In the genomic region with DNA sequence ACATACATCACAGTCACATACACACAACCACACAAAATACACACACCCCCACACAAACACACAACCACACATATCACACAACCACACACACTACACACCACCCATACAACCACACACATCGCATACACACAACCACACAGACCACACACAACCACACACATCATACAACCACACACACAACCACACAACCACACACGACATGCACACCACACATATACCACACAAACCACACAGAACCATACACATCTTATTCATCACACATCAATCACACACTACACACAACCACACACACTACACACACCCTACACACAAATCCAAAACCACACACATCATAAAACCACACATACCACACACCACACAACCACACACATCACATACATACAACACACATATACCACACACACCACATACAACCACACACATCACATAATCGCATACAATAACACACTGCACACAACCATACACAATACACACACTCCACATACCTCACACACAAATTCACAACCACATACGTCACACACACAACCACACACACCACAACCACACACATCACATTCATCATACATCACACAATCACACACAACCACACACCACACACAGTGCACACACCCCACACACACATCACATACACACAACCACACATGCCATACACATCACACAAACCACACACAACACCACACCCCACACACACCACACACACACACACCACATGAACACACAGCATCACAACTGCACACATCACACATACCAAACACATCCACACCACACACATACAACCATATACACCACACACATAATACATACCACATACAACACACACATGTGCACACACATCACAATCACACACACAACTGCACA, we compare ENCODE assay signal across 1 cellular context.
TF ChIP-seq lines count a peak whose summit lies in the region.

No MANE protein-coding gene starts in this region.

TF ChIP-seq in K562, 482 proteins besides CTCF, POLR2A, EP300 and RAD21 (continued from another document and continues in another):
- TF ChIP-seq, protein P1, sequence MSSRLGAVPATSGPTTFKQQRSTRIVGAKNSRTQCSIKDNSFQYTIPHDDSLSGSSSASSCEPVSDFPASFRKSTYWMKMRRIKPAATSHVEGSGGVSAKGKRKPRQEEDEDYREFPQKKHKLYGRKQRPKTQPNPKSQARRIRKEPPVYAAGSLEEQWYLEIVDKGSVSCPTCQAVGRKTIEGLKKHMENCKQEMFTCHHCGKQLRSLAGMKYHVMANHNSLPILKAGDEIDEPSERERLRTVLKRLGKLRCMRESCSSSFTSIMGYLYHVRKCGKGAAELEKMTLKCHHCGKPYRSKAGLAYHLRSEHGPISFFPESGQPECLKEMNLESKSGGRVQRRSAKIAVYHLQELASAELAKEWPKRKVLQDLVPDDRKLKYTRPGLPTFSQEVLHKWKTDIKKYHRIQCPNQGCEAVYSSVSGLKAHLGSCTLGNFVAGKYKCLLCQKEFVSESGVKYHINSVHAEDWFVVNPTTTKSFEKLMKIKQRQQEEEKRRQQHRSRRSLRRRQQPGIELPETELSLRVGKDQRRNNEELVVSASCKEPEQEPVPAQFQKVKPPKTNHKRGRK (tag; IDR thresholded peaks at IDR 0.05): no peak
- TF ChIP-seq, protein P2, sequence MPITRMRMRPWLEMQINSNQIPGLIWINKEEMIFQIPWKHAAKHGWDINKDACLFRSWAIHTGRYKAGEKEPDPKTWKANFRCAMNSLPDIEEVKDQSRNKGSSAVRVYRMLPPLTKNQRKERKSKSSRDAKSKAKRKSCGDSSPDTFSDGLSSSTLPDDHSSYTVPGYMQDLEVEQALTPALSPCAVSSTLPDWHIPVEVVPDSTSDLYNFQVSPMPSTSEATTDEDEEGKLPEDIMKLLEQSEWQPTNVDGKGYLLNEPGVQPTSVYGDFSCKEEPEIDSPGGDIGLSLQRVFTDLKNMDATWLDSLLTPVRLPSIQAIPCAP (CRISPR knock-in tag; IDR thresholded peaks at IDR 0.05; ENCODE audit: borderline replicate concordance): no peak
- TF ChIP-seq ZFP30 (CRISPR knock-in tag; IDR thresholded peaks at IDR 0.05; ENCODE audit: borderline replicate concordance) (no peak), ZC3H11A (IDR thresholded peaks at IDR 0.05; ENCODE audit: low read depth, low read length) (no peak), FIP1L1 (IDR thresholded peaks at IDR 0.05; ENCODE audit: low read depth, low read length, poor library complexity, severe bottlenecking) (no peak), PCBP2 (IDR thresholded peaks at IDR 0.05; ENCODE audit: low read depth, low read length, poor library complexity, severe bottlenecking) (no peak), ZFX (CRISPR knock-in tag; IDR thresholded peaks at IDR 0.05) (no peak), KDM1A (IDR thresholded peaks at IDR 0.05) (peak in 1 of 2 experiments; percentile 75; a peak in 2 of 4 replicates), GATA2 (CRISPR knock-in tag; IDR thresholded peaks at IDR 0.05) (peak; percentile 6), HCFC1 (IDR thresholded peaks at IDR 0.05; ENCODE audit: low read depth, low read length) (no peak), PCBP1 (IDR thresholded peaks at IDR 0.05; ENCODE audit: low read depth, low read length, poor library complexity, severe bottlenecking) (no peak), SIX5 (IDR thresholded peaks at IDR 0.05; ENCODE audit: borderline replicate concordance in 1 of 2, insufficient read depth in 1 of 2, low read depth in 1 of 2, low read length in 2 of 2) (no peak), ZKSCAN8 (CRISPR knock-in tag; IDR thresholded peaks at IDR 0.05) (no peak), CHD4 (IDR thresholded peaks at IDR 0.05; ENCODE audit: insufficient read depth, insufficient replicate concordance, low read depth, low read length, poor library complexity, severe bottlenecking) (peak; percentile 93), HDAC6 (IDR thresholded peaks at IDR 0.05; ENCODE audit: low read depth, low read length) (no peak), KLF6 (CRISPR knock-in tag; IDR thresholded peaks at IDR 0.05; ENCODE audit: borderline replicate concordance) (no peak), CBX5 (IDR thresholded peaks at IDR 0.05; ENCODE audit: borderline replicate concordance, low read depth) (no peak), SIN3B (IDR thresholded peaks at IDR 0.05; ENCODE audit: low read depth) (no peak), TFAM (CRISPR knock-in tag; conservative IDR thresholded peaks at IDR 0.05) (no peak), POU5F1 (IDR thresholded peaks at IDR 0.05; ENCODE audit: borderline replicate concordance, low read depth, low read length, partially characterized antibody) (no peak), SRF (CRISPR knock-in tag; IDR thresholded peaks at IDR 0.05) (no peak), C11orf30 (IDR thresholded peaks at IDR 0.05; ENCODE audit: low read depth) (0 out of 2 replicates have a peak, but pooled peaks have one; percentile 10), ZNF445 (CRISPR knock-in tag; IDR thresholded peaks at IDR 0.05; ENCODE audit: low read depth) (no peak), ELF2 (CRISPR knock-in tag; IDR thresholded peaks at IDR 0.05) (no peak), SMARCC2 (IDR thresholded peaks at IDR 0.05; ENCODE audit: low read depth) (no peak)
- TF ChIP-seq, protein P3, sequence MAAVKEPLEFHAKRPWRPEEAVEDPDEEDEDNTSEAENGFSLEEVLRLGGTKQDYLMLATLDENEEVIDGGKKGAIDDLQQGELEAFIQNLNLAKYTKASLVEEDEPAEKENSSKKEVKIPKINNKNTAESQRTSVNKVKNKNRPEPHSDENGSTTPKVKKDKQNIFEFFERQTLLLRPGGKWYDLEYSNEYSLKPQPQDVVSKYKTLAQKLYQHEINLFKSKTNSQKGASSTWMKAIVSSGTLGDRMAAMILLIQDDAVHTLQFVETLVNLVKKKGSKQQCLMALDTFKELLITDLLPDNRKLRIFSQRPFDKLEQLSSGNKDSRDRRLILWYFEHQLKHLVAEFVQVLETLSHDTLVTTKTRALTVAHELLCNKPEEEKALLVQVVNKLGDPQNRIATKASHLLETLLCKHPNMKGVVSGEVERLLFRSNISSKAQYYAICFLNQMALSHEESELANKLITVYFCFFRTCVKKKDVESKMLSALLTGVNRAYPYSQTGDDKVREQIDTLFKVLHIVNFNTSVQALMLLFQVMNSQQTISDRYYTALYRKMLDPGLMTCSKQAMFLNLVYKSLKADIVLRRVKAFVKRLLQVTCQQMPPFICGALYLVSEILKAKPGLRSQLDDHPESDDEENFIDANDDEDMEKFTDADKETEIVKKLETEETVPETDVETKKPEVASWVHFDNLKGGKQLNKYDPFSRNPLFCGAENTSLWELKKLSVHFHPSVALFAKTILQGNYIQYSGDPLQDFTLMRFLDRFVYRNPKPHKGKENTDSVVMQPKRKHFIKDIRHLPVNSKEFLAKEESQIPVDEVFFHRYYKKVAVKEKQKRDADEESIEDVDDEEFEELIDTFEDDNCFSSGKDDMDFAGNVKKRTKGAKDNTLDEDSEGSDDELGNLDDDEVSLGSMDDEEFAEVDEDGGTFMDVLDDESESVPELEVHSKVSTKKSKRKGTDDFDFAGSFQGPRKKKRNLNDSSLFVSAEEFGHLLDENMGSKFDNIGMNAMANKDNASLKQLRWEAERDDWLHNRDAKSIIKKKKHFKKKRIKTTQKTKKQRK (IDR thresholded peaks at IDR 0.05; ENCODE audit: borderline replicate concordance, low read depth, low read length): no peak
- TF ChIP-seq, protein P4, sequence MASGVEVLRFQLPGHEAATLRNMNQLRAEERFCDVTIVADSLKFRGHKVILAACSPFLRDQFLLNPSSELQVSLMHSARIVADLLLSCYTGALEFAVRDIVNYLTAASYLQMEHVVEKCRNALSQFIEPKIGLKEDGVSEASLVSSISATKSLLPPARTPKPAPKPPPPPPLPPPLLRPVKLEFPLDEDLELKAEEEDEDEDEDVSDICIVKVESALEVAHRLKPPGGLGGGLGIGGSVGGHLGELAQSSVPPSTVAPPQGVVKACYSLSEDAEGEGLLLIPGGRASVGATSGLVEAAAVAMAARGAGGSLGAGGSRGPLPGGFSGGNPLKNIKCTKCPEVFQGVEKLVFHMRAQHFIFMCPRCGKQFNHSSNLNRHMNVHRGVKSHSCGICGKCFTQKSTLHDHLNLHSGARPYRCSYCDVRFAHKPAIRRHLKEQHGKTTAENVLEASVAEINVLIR (CRISPR knock-in tag; IDR thresholded peaks at IDR 0.05): no peak
- TF ChIP-seq, protein P5, sequence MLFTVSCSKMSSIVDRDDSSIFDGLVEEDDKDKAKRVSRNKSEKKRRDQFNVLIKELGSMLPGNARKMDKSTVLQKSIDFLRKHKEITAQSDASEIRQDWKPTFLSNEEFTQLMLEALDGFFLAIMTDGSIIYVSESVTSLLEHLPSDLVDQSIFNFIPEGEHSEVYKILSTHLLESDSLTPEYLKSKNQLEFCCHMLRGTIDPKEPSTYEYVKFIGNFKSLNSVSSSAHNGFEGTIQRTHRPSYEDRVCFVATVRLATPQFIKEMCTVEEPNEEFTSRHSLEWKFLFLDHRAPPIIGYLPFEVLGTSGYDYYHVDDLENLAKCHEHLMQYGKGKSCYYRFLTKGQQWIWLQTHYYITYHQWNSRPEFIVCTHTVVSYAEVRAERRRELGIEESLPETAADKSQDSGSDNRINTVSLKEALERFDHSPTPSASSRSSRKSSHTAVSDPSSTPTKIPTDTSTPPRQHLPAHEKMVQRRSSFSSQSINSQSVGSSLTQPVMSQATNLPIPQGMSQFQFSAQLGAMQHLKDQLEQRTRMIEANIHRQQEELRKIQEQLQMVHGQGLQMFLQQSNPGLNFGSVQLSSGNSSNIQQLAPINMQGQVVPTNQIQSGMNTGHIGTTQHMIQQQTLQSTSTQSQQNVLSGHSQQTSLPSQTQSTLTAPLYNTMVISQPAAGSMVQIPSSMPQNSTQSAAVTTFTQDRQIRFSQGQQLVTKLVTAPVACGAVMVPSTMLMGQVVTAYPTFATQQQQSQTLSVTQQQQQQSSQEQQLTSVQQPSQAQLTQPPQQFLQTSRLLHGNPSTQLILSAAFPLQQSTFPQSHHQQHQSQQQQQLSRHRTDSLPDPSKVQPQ (CRISPR knock-in tag; IDR thresholded peaks at IDR 0.05; ENCODE audit: borderline replicate concordance): no peak
- TF ChIP-seq, protein P6, sequence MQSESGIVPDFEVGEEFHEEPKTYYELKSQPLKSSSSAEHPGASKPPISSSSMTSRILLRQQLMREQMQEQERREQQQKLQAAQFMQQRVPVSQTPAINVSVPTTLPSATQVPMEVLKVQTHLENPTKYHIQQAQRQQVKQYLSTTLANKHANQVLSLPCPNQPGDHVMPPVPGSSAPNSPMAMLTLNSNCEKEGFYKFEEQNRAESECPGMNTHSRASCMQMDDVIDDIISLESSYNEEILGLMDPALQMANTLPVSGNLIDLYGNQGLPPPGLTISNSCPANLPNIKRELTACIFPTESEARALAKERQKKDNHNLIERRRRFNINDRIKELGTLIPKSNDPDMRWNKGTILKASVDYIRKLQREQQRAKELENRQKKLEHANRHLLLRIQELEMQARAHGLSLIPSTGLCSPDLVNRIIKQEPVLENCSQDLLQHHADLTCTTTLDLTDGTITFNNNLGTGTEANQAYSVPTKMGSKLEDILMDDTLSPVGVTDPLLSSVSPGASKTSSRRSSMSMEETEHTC (IDR thresholded peaks at IDR 0.05): no peak
- TF ChIP-seq, protein P7, sequence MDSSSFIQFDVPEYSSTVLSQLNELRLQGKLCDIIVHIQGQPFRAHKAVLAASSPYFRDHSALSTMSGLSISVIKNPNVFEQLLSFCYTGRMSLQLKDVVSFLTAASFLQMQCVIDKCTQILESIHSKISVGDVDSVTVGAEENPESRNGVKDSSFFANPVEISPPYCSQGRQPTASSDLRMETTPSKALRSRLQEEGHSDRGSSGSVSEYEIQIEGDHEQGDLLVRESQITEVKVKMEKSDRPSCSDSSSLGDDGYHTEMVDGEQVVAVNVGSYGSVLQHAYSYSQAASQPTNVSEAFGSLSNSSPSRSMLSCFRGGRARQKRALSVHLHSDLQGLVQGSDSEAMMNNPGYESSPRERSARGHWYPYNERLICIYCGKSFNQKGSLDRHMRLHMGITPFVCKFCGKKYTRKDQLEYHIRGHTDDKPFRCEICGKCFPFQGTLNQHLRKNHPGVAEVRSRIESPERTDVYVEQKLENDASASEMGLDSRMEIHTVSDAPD (CRISPR knock-in tag; IDR thresholded peaks at IDR 0.05): no peak
- TF ChIP-seq, protein P8, sequence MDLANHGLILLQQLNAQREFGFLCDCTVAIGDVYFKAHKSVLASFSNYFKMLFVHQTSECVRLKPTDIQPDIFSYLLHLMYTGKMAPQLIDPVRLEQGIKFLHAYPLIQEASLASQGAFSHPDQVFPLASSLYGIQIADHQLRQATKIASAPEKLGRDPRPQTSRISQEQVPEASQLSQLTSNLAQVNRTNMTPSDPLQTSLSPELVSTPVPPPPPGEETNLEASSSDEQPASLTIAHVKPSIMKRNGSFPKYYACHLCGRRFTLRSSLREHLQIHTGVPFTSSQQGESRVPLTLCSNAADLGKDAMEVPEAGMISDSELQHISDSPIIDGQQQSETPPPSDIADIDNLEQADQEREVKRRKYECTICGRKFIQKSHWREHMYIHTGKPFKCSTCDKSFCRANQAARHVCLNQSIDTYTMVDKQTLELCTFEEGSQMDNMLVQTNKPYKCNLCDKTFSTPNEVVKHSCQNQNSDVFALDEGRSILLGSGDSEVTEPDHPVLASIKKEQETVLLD (IDR thresholded peaks at IDR 0.05): no peak
- TF ChIP-seq, protein P9, sequence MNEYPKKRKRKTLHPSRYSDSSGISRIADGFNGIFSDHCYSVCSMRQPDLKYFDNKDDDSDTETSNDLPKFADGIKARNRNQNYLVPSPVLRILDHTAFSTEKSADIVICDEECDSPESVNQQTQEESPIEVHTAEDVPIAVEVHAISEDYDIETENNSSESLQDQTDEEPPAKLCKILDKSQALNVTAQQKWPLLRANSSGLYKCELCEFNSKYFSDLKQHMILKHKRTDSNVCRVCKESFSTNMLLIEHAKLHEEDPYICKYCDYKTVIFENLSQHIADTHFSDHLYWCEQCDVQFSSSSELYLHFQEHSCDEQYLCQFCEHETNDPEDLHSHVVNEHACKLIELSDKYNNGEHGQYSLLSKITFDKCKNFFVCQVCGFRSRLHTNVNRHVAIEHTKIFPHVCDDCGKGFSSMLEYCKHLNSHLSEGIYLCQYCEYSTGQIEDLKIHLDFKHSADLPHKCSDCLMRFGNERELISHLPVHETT (CRISPR knock-in tag; conservative IDR thresholded peaks at IDR 0.05 in 1 of 2, IDR thresholded peaks at IDR 0.05 in 1 of 2): no peak
- TF ChIP-seq, protein P10, sequence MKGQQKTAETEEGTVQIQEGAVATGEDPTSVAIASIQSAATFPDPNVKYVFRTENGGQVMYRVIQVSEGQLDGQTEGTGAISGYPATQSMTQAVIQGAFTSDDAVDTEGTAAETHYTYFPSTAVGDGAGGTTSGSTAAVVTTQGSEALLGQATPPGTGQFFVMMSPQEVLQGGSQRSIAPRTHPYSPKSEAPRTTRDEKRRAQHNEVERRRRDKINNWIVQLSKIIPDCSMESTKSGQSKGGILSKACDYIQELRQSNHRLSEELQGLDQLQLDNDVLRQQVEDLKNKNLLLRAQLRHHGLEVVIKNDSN (CRISPR knock-in tag; IDR thresholded peaks at IDR 0.05): no peak
- TF ChIP-seq, protein P11, sequence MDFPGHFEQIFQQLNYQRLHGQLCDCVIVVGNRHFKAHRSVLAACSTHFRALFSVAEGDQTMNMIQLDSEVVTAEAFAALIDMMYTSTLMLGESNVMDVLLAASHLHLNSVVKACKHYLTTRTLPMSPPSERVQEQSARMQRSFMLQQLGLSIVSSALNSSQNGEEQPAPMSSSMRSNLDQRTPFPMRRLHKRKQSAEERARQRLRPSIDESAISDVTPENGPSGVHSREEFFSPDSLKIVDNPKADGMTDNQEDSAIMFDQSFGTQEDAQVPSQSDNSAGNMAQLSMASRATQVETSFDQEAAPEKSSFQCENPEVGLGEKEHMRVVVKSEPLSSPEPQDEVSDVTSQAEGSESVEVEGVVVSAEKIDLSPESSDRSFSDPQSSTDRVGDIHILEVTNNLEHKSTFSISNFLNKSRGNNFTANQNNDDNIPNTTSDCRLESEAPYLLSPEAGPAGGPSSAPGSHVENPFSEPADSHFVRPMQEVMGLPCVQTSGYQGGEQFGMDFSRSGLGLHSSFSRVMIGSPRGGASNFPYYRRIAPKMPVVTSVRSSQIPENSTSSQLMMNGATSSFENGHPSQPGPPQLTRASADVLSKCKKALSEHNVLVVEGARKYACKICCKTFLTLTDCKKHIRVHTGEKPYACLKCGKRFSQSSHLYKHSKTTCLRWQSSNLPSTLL (IDR thresholded peaks at IDR 0.05): no peak; the same call in 1 of the 2 replicates
